1 cellular context compared by ENCODE assay signal in genomic region chr2:240235811-240236210, GRCh38.
TF ChIP-seq lines count a peak whose summit lies in the region.

No MANE protein-coding gene starts in this region.

TF ChIP-seq in IMR-90, 13 proteins besides CTCF, POLR2A, EP300 and RAD21 (continued from another document):
- TF ChIP-seq, protein P1, sequence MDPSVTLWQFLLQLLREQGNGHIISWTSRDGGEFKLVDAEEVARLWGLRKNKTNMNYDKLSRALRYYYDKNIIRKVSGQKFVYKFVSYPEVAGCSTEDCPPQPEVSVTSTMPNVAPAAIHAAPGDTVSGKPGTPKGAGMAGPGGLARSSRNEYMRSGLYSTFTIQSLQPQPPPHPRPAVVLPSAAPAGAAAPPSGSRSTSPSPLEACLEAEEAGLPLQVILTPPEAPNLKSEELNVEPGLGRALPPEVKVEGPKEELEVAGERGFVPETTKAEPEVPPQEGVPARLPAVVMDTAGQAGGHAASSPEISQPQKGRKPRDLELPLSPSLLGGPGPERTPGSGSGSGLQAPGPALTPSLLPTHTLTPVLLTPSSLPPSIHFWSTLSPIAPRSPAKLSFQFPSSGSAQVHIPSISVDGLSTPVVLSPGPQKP (IDR thresholded peaks at IDR 0.05; ENCODE audit: borderline replicate concordance, low read depth, low read length), result no peak
TF ChIP-seq in IMR-90: peak in this region for 0.
